In genomic region chr7:100432053-100432452, GRCh38 we compare ENCODE assay signal across 1 cellular context.
TF ChIP-seq lines count a peak whose summit lies in the region.

No MANE protein-coding gene starts in this region.

TF ChIP-seq in WTC11, 78 proteins besides CTCF, POLR2A, EP300 and RAD21 (continued from another document):
- TF ChIP-seq PREB (CRISPR knock-in tag; IDR thresholded peaks at IDR 0.05; ENCODE audit: borderline replicate concordance) (no peak), FOXP4 (CRISPR knock-in tag; IDR thresholded peaks at IDR 0.05) (no peak), ETV6 (CRISPR knock-in tag; IDR thresholded peaks at IDR 0.05) (no peak), TCF7 (CRISPR knock-in tag; IDR thresholded peaks at IDR 0.05; ENCODE audit: low read depth) (no peak), KAT7 (CRISPR knock-in tag; IDR thresholded peaks at IDR 0.05; ENCODE audit: borderline replicate concordance) (no peak), ZNF317 (CRISPR knock-in tag; IDR thresholded peaks at IDR 0.05; ENCODE audit: borderline replicate concordance, low read depth) (no peak), NFE2L1 (CRISPR knock-in tag; IDR thresholded peaks at IDR 0.05) (no peak), JUN (CRISPR knock-in tag; IDR thresholded peaks at IDR 0.05) (no peak), ATF1 (CRISPR knock-in tag; IDR thresholded peaks at IDR 0.05) (no peak)
- TF ChIP-seq, protein P1, sequence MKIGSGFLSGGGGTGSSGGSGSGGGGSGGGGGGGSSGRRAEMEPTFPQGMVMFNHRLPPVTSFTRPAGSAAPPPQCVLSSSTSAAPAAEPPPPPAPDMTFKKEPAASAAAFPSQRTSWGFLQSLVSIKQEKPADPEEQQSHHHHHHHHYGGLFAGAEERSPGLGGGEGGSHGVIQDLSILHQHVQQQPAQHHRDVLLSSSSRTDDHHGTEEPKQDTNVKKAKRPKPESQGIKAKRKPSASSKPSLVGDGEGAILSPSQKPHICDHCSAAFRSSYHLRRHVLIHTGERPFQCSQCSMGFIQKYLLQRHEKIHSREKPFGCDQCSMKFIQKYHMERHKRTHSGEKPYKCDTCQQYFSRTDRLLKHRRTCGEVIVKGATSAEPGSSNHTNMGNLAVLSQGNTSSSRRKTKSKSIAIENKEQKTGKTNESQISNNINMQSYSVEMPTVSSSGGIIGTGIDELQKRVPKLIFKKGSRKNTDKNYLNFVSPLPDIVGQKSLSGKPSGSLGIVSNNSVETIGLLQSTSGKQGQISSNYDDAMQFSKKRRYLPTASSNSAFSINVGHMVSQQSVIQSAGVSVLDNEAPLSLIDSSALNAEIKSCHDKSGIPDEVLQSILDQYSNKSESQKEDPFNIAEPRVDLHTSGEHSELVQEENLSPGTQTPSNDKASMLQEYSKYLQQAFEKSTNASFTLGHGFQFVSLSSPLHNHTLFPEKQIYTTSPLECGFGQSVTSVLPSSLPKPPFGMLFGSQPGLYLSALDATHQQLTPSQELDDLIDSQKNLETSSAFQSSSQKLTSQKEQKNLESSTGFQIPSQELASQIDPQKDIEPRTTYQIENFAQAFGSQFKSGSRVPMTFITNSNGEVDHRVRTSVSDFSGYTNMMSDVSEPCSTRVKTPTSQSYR (CRISPR knock-in tag; IDR thresholded peaks at IDR 0.05): no peak
- TF ChIP-seq, protein P2, sequence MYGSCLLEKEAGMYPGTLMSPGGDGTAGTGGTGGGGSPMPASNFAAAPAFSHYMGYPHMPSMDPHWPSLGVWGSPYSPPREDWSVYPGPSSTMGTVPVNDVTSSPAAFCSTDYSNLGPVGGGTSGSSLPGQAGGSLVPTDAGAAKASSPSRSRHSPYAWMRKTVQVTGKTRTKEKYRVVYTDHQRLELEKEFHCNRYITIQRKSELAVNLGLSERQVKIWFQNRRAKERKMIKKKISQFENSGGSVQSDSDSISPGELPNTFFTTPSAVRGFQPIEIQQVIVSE (CRISPR knock-in tag; IDR thresholded peaks at IDR 0.05; ENCODE audit: borderline replicate concordance): no peak
TF ChIP-seq in WTC11: peak in this region for 0.
